In the genomic region with DNA sequence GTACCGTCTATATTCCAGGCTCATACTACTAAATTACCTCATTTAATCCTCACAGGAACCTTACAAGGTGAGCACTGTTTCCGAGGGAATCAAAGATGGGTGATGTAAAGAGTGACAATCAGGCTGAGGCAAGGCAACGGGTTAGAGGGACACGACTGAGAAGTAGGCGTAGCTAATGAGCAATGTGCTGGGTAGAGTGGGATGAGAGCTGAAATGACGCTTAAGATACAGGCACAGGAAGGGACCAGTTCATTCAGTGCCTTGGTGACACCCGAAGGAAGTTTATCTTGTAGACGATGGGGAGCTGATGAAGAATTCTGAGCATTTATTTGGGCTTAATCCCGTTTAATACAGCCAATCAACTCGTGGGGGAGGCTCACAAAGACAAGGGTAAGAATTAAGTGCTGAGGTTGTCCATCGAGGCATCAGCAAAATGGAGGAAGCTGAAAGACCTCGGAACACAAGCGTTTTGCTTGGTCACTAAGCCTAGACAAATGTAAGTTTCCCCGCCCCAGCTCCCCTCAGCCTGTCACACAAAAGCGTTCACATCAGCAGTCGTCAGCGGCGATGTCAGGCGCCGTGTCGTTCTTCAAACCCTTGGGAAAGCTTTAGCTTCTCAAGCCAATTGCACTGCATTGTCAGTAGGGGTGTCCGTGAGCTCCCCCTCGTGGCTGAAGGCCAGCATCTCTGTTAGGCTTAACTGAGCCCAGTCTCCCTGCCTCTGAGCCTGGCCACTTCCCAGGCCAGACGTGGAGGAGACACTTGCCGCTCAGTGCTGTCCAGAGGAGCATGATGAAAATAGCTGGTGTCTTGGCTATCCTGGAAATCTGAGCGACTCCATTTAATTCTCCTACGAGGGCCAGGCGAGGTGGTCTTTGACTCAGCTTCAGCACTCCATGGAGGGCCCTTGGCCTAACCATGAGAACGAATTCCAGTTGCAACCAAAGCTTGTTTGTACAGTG, we compare ENCODE assay signal across 8 cellular contexts.
DNase-seq lines count a peak whose midpoint lies in the region; ATAC-seq and TF ChIP-seq lines count a peak whose summit lies in the region.

No MANE protein-coding gene starts in this region.

- H3K9me2 ChIP-seq in neural cell (ENCODE audit: insufficient read depth, low read length): no peaks in the 10 kb centered on the region

- peak; percentile 93 for TF ChIP-seq EP300 in neural cell (conservative IDR thresholded peaks at IDR 0.05; ENCODE audit: poor library complexity, severe bottlenecking)

- H3K4me1 ChIP-seq in HUES48 (ENCODE audit: control insufficient read depth, insufficient read depth, low read length): 0 out of 2 replicates have a peak, but pooled peaks cover 8% of the 10 kb centered on the region
- no peaks in the 10 kb centered on the region for H3K4me1 ChIP-seq in NT2/D1 (ENCODE audit: insufficient read depth, insufficient read length)
- H3K4me1 ChIP-seq in subcutaneous abdominal adipose tissue (ENCODE audit: control insufficient read depth in 5 of 5, insufficient read depth in 5 of 5, low read length in 5 of 5): peaks cover 2 to 7% (median 5%) of the 10 kb centered on the region in 5 donors

- peaks cover 5% of the 10 kb centered on the region for H3K79me2 ChIP-seq in neural cell (replicated peaks; ENCODE audit: insufficient read depth, low read length)

- H3K36me3 ChIP-seq in HUES48 (ENCODE audit: control insufficient read depth, insufficient read depth, low read length) (no peaks in the 10 kb centered on the region), NT2/D1 (ENCODE audit: insufficient read depth, insufficient read length, low read length) (no peaks in the 10 kb centered on the region), neural cell (ENCODE audit: insufficient read depth, low read length) (no peaks in the 10 kb centered on the region), subcutaneous abdominal adipose tissue (ENCODE audit: control insufficient read depth in 5 of 5, insufficient read depth in 5 of 5, low read length in 5 of 5) (no peaks in the 10 kb centered on the region)

- TF ChIP-seq CTCF in neural cell (IDR thresholded peaks at IDR 0.05; ENCODE audit: poor library complexity, severe bottlenecking): peak; percentile 97

- no peak overlapping the region for H3K27ac ChIP-seq in HUES48 (ENCODE audit: low read depth, low read length)
- H3K27ac ChIP-seq in neural cell (ENCODE audit: low read length): peak overlapping the region; percentile 98
- no peak overlapping the region for H3K27ac ChIP-seq in subcutaneous abdominal adipose tissue (ENCODE audit: low read depth, low read length)

- peaks cover 18% of the 10 kb centered on the region for H3F3A ChIP-seq in neural cell (ENCODE audit: insufficient read depth, low read length, poor library complexity, severe bottlenecking)

- H3K27me3 ChIP-seq in HUES48 (ENCODE audit: control insufficient read depth, insufficient read depth, low read length) (peaks cover 8% of the 10 kb centered on the region), NT2/D1 (ENCODE audit: insufficient read depth, insufficient read length) (peaks cover 3% of the 10 kb centered on the region), neural cell (ENCODE audit: insufficient read depth, low read depth, low read length) (no peaks in the 10 kb centered on the region), subcutaneous abdominal adipose tissue (ENCODE audit: control insufficient read depth in 5 of 5, insufficient read depth in 4 of 5, low read length in 5 of 5) (no peaks in the 10 kb centered on the region)

- no peak overlapping the region for H2AFZ ChIP-seq in neural cell (ENCODE audit: low read depth, low read length)

- H3K4me3 ChIP-seq in HUES48 (ENCODE audit: low read depth, low read length): peak overlapping the region; percentile 47
- no peak overlapping the region for H3K4me3 ChIP-seq in NT2/D1 (ENCODE audit: insufficient read length, low read depth)
- peak overlapping the region; percentile 49 for H3K4me3 ChIP-seq in neural cell (ENCODE audit: low read length)
- H3K4me3 ChIP-seq in subcutaneous abdominal adipose tissue (ENCODE audit: low read depth in 1 of 5, low read length in 5 of 5): peak overlapping the region; percentile 44 to 73 (median 55)

- no peaks in the 10 kb centered on the region for H4K20me1 ChIP-seq in neural cell (ENCODE audit: insufficient read depth)

- H3K9ac ChIP-seq in HUES48 (ENCODE audit: low read depth, low read length) (no peak overlapping the region), NT2/D1 (ENCODE audit: insufficient read length, low read depth) (no peak overlapping the region), neural cell (ENCODE audit: low read length) (peak overlapping the region; percentile 76), subcutaneous abdominal adipose tissue (ENCODE audit: low read length in 5 of 5) (no peak overlapping the region)

- TF ChIP-seq RAD21 in neural cell (conservative IDR thresholded peaks at IDR 0.05): peak; percentile 88

- H3K9me3 ChIP-seq in HUES48 (ENCODE audit: control insufficient read depth, insufficient read depth, low read length) (no peaks in the 10 kb centered on the region), NT2/D1 (ENCODE audit: insufficient read depth, low read length) (no peaks in the 10 kb centered on the region), neural cell (ENCODE audit: low read length) (no peaks in the 10 kb centered on the region), subcutaneous abdominal adipose tissue (ENCODE audit: control insufficient read depth in 5 of 5, low read length in 5 of 5) (no peaks in the 10 kb centered on the region)

- DNase-seq in DMS53 (lab: John Stamatoyannopoulos, UW) (peak; percentile 89), NT2/D1 (ENCODE audit: low read depth, low spot score) (peak; percentile 73), activated T-cell treated with anti-CD3 and anti-CD28 coated beads for 48 hours (ENCODE audit: low read depth) (peak; percentile 53), fibroblast of peridontal ligament (ENCODE audit: extremely low read depth) (peak; percentile 79)

- peak overlapping the region; percentile 92 for H3K4me2 ChIP-seq in neural cell (ENCODE audit: low read length)

- peak; percentile 100 for ATAC-seq in GM21529 (IDR thresholded peaks at IDR 0.05; ENCODE audit: unreplicated experiment)

TF ChIP-seq in neural cell, 6 proteins besides CTCF, POLR2A, EP300 and RAD21:
- TF ChIP-seq EZH2 (IDR thresholded peaks at IDR 0.05; ENCODE audit: borderline replicate concordance, insufficient read depth, low read length, poor library complexity, severe bottlenecking): no peak
- TF ChIP-seq TAF1 (IDR thresholded peaks at IDR 0.05; ENCODE audit: low read depth): peak; percentile 57
- no peak for TF ChIP-seq MXI1 (conservative IDR thresholded peaks at IDR 0.05; ENCODE audit: poor library complexity, severe bottlenecking)
- peak; percentile 87 for TF ChIP-seq SMC3 (conservative IDR thresholded peaks at IDR 0.05; ENCODE audit: poor library complexity)
- peak; percentile 79 for TF ChIP-seq POLR2AphosphoS5 (IDR thresholded peaks at IDR 0.05)
- TF ChIP-seq, protein P1, sequence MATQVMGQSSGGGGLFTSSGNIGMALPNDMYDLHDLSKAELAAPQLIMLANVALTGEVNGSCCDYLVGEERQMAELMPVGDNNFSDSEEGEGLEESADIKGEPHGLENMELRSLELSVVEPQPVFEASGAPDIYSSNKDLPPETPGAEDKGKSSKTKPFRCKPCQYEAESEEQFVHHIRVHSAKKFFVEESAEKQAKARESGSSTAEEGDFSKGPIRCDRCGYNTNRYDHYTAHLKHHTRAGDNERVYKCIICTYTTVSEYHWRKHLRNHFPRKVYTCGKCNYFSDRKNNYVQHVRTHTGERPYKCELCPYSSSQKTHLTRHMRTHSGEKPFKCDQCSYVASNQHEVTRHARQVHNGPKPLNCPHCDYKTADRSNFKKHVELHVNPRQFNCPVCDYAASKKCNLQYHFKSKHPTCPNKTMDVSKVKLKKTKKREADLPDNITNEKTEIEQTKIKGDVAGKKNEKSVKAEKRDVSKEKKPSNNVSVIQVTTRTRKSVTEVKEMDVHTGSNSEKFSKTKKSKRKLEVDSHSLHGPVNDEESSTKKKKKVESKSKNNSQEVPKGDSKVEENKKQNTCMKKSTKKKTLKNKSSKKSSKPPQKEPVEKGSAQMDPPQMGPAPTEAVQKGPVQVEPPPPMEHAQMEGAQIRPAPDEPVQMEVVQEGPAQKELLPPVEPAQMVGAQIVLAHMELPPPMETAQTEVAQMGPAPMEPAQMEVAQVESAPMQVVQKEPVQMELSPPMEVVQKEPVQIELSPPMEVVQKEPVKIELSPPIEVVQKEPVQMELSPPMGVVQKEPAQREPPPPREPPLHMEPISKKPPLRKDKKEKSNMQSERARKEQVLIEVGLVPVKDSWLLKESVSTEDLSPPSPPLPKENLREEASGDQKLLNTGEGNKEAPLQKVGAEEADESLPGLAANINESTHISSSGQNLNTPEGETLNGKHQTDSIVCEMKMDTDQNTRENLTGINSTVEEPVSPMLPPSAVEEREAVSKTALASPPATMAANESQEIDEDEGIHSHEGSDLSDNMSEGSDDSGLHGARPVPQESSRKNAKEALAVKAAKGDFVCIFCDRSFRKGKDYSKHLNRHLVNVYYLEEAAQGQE (IDR thresholded peaks at IDR 0.05; ENCODE audit: borderline replicate concordance): no peak
